In genomic region chr20:3082306-3082951, GRCh38 we compare ENCODE assay signal across 1 cellular context.
TF ChIP-seq lines count a peak whose summit lies in the region.

No MANE protein-coding gene starts in this region.

TF ChIP-seq in endothelial cell of umbilical vein, 7 proteins besides CTCF, POLR2A, EP300 and RAD21:
- TF ChIP-seq MAX (IDR thresholded peaks at IDR 0.05; ENCODE audit: insufficient read depth, insufficient read length) (no peak), EZH2 (IDR thresholded peaks at IDR 0.05; ENCODE audit: borderline replicate concordance, low read depth, low read length, severe bottlenecking) (peak; percentile 95)
TF ChIP-seq in endothelial cell of umbilical vein: peak in this region for 1.
